8 cellular contexts compared by ENCODE assay signal in genomic region chr5:36152324-36153298, GRCh38. TPM values are rescaled to one million over a fixed set of nuclear protein-coding genes. Genes with fewer than 3 reads are reported as not detected.
DNase-seq lines count a peak whose midpoint lies in the region; ATAC-seq lines count a peak whose summit lies in the region.

No MANE protein-coding gene starts in this region.

- H3K36me3 ChIP-seq in BLaER1 (peaks cover 41% of the 10 kb centered on the region), MG63 (peaks cover 50% of the 10 kb centered on the region), stomach smooth muscle (ENCODE audit: control insufficient read depth in 2 of 2, insufficient read depth in 2 of 2, low read length in 2 of 2) (peaks cover 6% of the 10 kb centered on the region in 2 donors)

- H3K27me3 ChIP-seq in BLaER1 (no peaks in the 10 kb centered on the region), MG63 (no peaks in the 10 kb centered on the region), stomach smooth muscle (ENCODE audit: control insufficient read depth in 1 of 2, insufficient read depth in 2 of 2, low read length in 2 of 2) (no peaks in the 10 kb centered on the region)

- H3K4me2 ChIP-seq in BLaER1: peak overlapping the region; percentile 95

- peak overlapping the region; percentile 87 for H3K9ac ChIP-seq in BLaER1
- peak overlapping the region; percentile 80 to 85 for H3K9ac ChIP-seq in stomach smooth muscle (ENCODE audit: low read length in 2 of 2)

- no peaks in the 10 kb centered on the region for H3K9me3 ChIP-seq in BLaER1
- no peaks in the 10 kb centered on the region for H3K9me3 ChIP-seq in MG63
- no peaks in the 10 kb centered on the region for H3K9me3 ChIP-seq in stomach smooth muscle (ENCODE audit: control insufficient read depth in 2 of 2, low read length in 2 of 2)

- H3K4me1 ChIP-seq in BLaER1 (peaks cover 55% of the 10 kb centered on the region), stomach smooth muscle (ENCODE audit: control insufficient read depth, insufficient read depth, low read length) (peaks cover 14% of the 10 kb centered on the region)

- H4K20me1 ChIP-seq in BLaER1: 0 out of 2 replicates have a peak, but pooled peaks cover 5% of the 10 kb centered on the region

- peak; percentile 3 for ATAC-seq in GM18907 (IDR thresholded peaks at IDR 0.05; ENCODE audit: unreplicated experiment)

- DNase-seq in MG63 (no peak), astrocyte of the hippocampus (ENCODE audit: low read depth, low spot score) (peak; percentile 26), iris pigment epithelial cell (ENCODE audit: low read depth) (peak; percentile 51), NCI-H446 treated with DMSO at 0.1 percent for 48 hours (lab: John Stamatoyannopoulos, UW) (no peak), dedifferentiated amniotic fluid mesenchymal stem cell (ENCODE audit: extremely low spot score) (no peak)

- peak overlapping the region; percentile 97 for H3K4me3 ChIP-seq in BLaER1
- H3K4me3 ChIP-seq in MG63: peak overlapping the region; percentile 95
- peak overlapping the region; percentile 64 to 93 for H3K4me3 ChIP-seq in stomach smooth muscle (ENCODE audit: low read length in 2 of 2)

- H3K27ac ChIP-seq in BLaER1 (peak overlapping the region; percentile 79), stomach smooth muscle (ENCODE audit: low read length) (no peak overlapping the region)

RNA-seq across cellular contexts. Expression of gene SKP2, which starts 0.7 kb away (rescaled TPM):
- total RNA-seq in MG63 (2014; rRNA removed; shearing (Covaris generic); ENCODE audit: low replicate concordance): 38.6 and 50.5 TPM in 2 replicates

RNA-seq across cellular contexts. Expression of gene LMBRD2, which starts 0.9 kb away (rescaled TPM):
- total RNA-seq in MG63 (2014; rRNA removed; shearing (Covaris generic); ENCODE audit: low replicate concordance): 6.4 and 8.4 TPM in 2 replicates

Comparison
In these comparisons a context has a peak if more than half of its experiments do, and no peak if none do; other contexts are left out.
1. DNase-seq: peak in astrocyte of the hippocampus (single experiment) and iris pigment epithelial cell (single experiment); none in MG63 (single experiment), NCI-H446 treated with DMSO at 0.1 percent for 48 hours (single experiment) and dedifferentiated amniotic fluid mesenchymal stem cell (single experiment).
2. Peak in every context shown above with its lines, with median percentiles within 50 percentile points of each other: H3K4me3 ChIP-seq.